Comparison of ENCODE assay signal across 23 cellular contexts in genomic region chr13:45433381-45433790, GRCh38. TPM values are rescaled to one million over a fixed set of nuclear protein-coding genes. Genes with fewer than 3 reads are reported as not detected.
DNase-seq lines count a peak whose midpoint lies in the region; ATAC-seq, FAIRE-seq and TF ChIP-seq lines count a peak whose summit lies in the region.
"Had no signal": no experiment of that assay in that cellular context is flagged by ENCODE, and none has a peak within 500 bp of the region (broad histone marks: within the 10 kb centered on the region; RNA-seq: fewer than 3 reads in every experiment).

No MANE protein-coding gene starts in this region.

- intact Hi-C loops in heart left ventricle (cut with DNase I) (no loop called here), HepG2 (cut with micrococcal nuclease; ENCODE audit: unreplicated experiment) (loop anchor here (1.0 kb wide), 1 partner anchor 15 kb away; the partner anchor contains the start of gene SLC25A30), gastrocnemius medialis (cut with DNase I; ENCODE audit: low total_unique reads) (no loop called here)

- H3K27me3 ChIP-seq in heart left ventricle: no peaks in the 10 kb centered on the region
- no peaks in the 10 kb centered on the region for H3K27me3 ChIP-seq in HepG2 (ENCODE audit: control insufficient read depth in 1 of 2, insufficient read depth in 2 of 2, low read length in 2 of 2)
- no peaks in the 10 kb centered on the region for H3K27me3 ChIP-seq in gastrocnemius medialis
- H3K27me3 ChIP-seq: BE2C had no signal

- WGBS in heart left ventricle, 4 donors: 36 to 50% (median 48%) methylated on average over 5 of the region's 5 CpGs
- WGBS in HepG2 (ENCODE audit: low lambda C conversion rate): 2% methylated on average over 5 of the region's 5 CpGs

- TF ChIP-seq CTCF in heart left ventricle (IDR thresholded peaks at IDR 0.05): no peak
- no peak for TF ChIP-seq CTCF in HepG2 (CRISPR knock-in tag; IDR thresholded peaks at IDR 0.05)
- no peak for TF ChIP-seq CTCF in gastrocnemius medialis (IDR thresholded peaks at IDR 0.05 in 4 of 5, conservative IDR thresholded peaks at IDR 0.05 in 1 of 5)

- TF ChIP-seq POLR2A in heart left ventricle (IDR thresholded peaks at IDR 0.05): no peak
- peak; percentile 39 to 54; a peak in 3 of 4 replicates for TF ChIP-seq POLR2A in HepG2 (IDR thresholded peaks at IDR 0.05; ENCODE audit: insufficient read depth in 1 of 2, low read depth in 2 of 2, low read length in 2 of 2)
- TF ChIP-seq POLR2A in gastrocnemius medialis (IDR thresholded peaks at IDR 0.05): no peak

- in situ Hi-C loops in SK-MEL-5 (cut with HindIII; ENCODE audit: low pct_unique_long_range_greater_than_20kb, low sequenced_read_pairs): no loop called here
- in situ Hi-C loops in HepG2 (cut with HindIII; ENCODE audit: extremely low pct_ligation_motif_present, low pct_unique_long_range_greater_than_20kb): no loop called here
- in situ Hi-C loops in gastrocnemius medialis (cut with MboI; ENCODE audit: low sequenced_read_pairs in 4 of 4): no loop called here

- H3K9me3 ChIP-seq in heart left ventricle: no peaks in the 10 kb centered on the region
- no peaks in the 10 kb centered on the region for H3K9me3 ChIP-seq in HepG2 (ENCODE audit: low read length)
- H3K9me3 ChIP-seq in gastrocnemius medialis: no peaks in the 10 kb centered on the region
- H3K9me3 ChIP-seq: BE2C had no signal

- no peaks in the 10 kb centered on the region for H3K36me3 ChIP-seq in heart left ventricle
- no peaks in the 10 kb centered on the region for H3K36me3 ChIP-seq in HepG2 (replicated peaks in 1 of 2; ENCODE audit: control insufficient read depth in 1 of 2, insufficient read depth in 2 of 2, low read length in 2 of 2)
- H3K36me3 ChIP-seq in gastrocnemius medialis: no peaks in the 10 kb centered on the region
- H3K36me3 ChIP-seq: BE2C had no signal

- peaks cover 0 to 6% (median 0%) of the 10 kb centered on the region in 12 donors for H3K4me1 ChIP-seq in heart left ventricle
- peaks cover 57% of the 10 kb centered on the region for H3K4me1 ChIP-seq in HepG2 (ENCODE audit: insufficient read depth, low read length)
- peaks cover 4 to 9% of the 10 kb centered on the region in 2 donors for H3K4me1 ChIP-seq in gastrocnemius medialis
- H3K4me1 ChIP-seq: BE2C had no signal

- no peak overlapping the region for H2AFZ ChIP-seq in HepG2 (ENCODE audit: low read length)

- no TSS peak for BruUV-seq in HepG2 (replicated peaks; lab: Mats Ljungman, UMichigan)

- POLR2A ChIA-PET in HepG2 (lab: Yijun Ruan, JAX): interaction anchor here (0.7 to 4.5 kb wide), 8 partner anchors 10 to 93 kb away, joined by 3 to 62 read pairs (median 20); partner anchors contain the start of genes COG3, SLC25A30 and TPT1

- no peak for TF ChIP-seq EP300 in HepG2 (IDR thresholded peaks at IDR 0.05; ENCODE audit: low read depth in 2 of 2, low read length in 2 of 2)
- no peak for TF ChIP-seq EP300 in HepG2 (CRISPR knock-in tag; IDR thresholded peaks at IDR 0.05; ENCODE audit: borderline replicate concordance)

- peak overlapping the region; percentile 45 for H3K9ac ChIP-seq in HepG2 (ENCODE audit: insufficient read depth, low read depth, low read length)

- CTCF ChIA-PET in HepG2 (lab: Yijun Ruan, JAX; ENCODE audit: low intra/inter-chr PET ratio, low total read pairs): no interaction called here

- peak overlapping the region; percentile 78 for H3K4me2 ChIP-seq in HepG2 (ENCODE audit: low read depth, low read length)

- no peaks in the 10 kb centered on the region for H3K79me2 ChIP-seq in HepG2 (ENCODE audit: insufficient read depth, low read length)

- TF ChIP-seq RAD21 in HepG2 (CRISPR knock-in tag; IDR thresholded peaks at IDR 0.05): no peak

- no peak for FAIRE-seq in HepG2 (lab: Jason Lieb, UNC)
- FAIRE-seq: endothelial cell of umbilical vein, G401.6 had no signal

- no peaks in the 10 kb centered on the region for H4K20me1 ChIP-seq in HepG2 (ENCODE audit: insufficient read depth, low read length)

- ATAC-seq in heart left ventricle (peak; percentile 79 to 89 (median 86)), HepG2 (peak; percentile 75), gastrocnemius medialis (peak; percentile 86 to 97), GM19324 (IDR thresholded peaks at IDR 0.05; ENCODE audit: low FRiP score, unreplicated experiment) (no peak)

- H3K4me3 ChIP-seq in heart left ventricle (no peak overlapping the region), HepG2 (replicated peaks in 1 of 3; ENCODE audit: insufficient read depth in 1 of 3, low read depth in 2 of 3, low read length in 3 of 3) (peak overlapping the region; percentile 24 to 42 (median 40); a peak in 5 of 6 replicates), gastrocnemius medialis (no peak overlapping the region)

- H3K27ac ChIP-seq in heart left ventricle: peak overlapping the region; percentile 34 to 87 (median 64)
- peak overlapping the region; percentile 71 for H3K27ac ChIP-seq in HepG2 (ENCODE audit: extremely low read length, insufficient read depth, low read length)
- H3K27ac ChIP-seq in gastrocnemius medialis: peak overlapping the region; percentile 75 to 87 (median 81)

- DNase-seq in SK-MEL-5 (ENCODE audit: low read depth, low spot score): peak; percentile 30
- DNase-seq in heart left ventricle: no peak
- DNase-seq in HepG2 (ENCODE audit: low spot score): peak; percentile 40
- no peak for DNase-seq in gastrocnemius medialis
- DNase-seq in stimulated activated naive CD4-positive, alpha-beta T cell (lab: John Stamatoyannopoulos, UW): no peak
- DNase-seq in SW480 (ENCODE audit: low spot score): no peak
- DNase-seq in HCEC 1CT: no peak
- DNase-seq: ACHN; activated CD4-positive, alpha-beta T cell treated with anti-CD3 and anti-CD28 coated beads, Interleukin-2, amount 10 ng/mL, durations not matched to agents 7 days and 5 days; activated gamma-delta T cell; activated T-cell treated with anti-CD3 and anti-CD28 coated beads, Interleukin-2, amount 50 U/mL, for 24 hours; BE2C; IMR-90; naive B cell; NCI-H1105; NCI-H1930; NCI-H524 treated with DMSO at 0.1 percent for 48 hours; occipital lobe; stimulated activated CD4-positive, alpha-beta T cell treated with anti-CD3 and anti-CD28 coated beads, Interleukin-2, amount 100 ng/mL, for 48 hours; T-helper 9 cell had no signal

RNA-seq across cellular contexts. Expression of gene SLC25A30, which starts 15.2 kb away (rescaled TPM):
- total RNA-seq in SK-MEL-5 (2014; rRNA removed; shearing (Covaris generic)): 14.7 and 14.9 TPM in 2 replicates
- polyA plus RNA-seq in SK-MEL-5 (2015; cell fraction: cytosol; rRNA removed): 19.1 and 20.6 TPM in 2 replicates
- polyA plus RNA-seq in SK-MEL-5 (2015; cell fraction: nucleus; rRNA removed): 12.7 and 18.2 TPM in 2 replicates
- 100 to 1,000 TPM in 6 of 9 donors, 10 to 100 TPM in 3; 56.9 to 208 (median 128) TPM for total RNA-seq in heart left ventricle
- polyA plus RNA-seq in heart left ventricle: 10 to 100 TPM; 27.9 to 51.6 TPM
- total RNA-seq in HepG2 (2016; rRNA removed; fragmentation: Illumina TruSeq; extraction: Trizol): 22.5 and 51.1 TPM in 2 replicates
- 19.7 and 21.5 TPM in 2 replicates for total RNA-seq in HepG2 (2016; cell fraction: cytosol; rRNA removed; fragmentation: Illumina TruSeq; extraction: Trizol; ENCODE audit: low read depth)
- 23.8 and 44.2 TPM in 2 replicates for total RNA-seq in HepG2 (2016; cell fraction: insoluble cytoplasmic fraction; rRNA removed; fragmentation: Illumina TruSeq; extraction: Trizol)
- 31.3 and 31.8 TPM in 2 replicates for total RNA-seq in HepG2 (2016; cell fraction: membrane; rRNA removed; fragmentation: Illumina TruSeq; extraction: Trizol)
- 20.6 and 22.5 TPM in 2 replicates for total RNA-seq in HepG2 (2016; cell fraction: nucleus; rRNA removed; fragmentation: Illumina TruSeq; extraction: Trizol)
- 19.6 and 19.9 TPM in 2 replicates for polyA plus RNA-seq in HepG2 (2011; rRNA removed)
- 13.8 and 15.3 TPM in 2 replicates for polyA plus RNA-seq in HepG2 (2011; cell fraction: cytosol; rRNA removed)
- 14.3 and 16.7 TPM in 2 replicates for polyA plus RNA-seq in HepG2 (2011; cell fraction: nucleus; rRNA removed)
- polyA plus RNA-seq in HepG2 (2012): 19.1 and 23.4 TPM in 2 replicates
- 5.3 and 5.9 TPM in 2 replicates for polyA plus RNA-seq in HepG2 (2016; cell fraction: cytosol; fragmentation: Illumina TruSeq; extraction: Trizol; ENCODE audit: low read depth)
- polyA plus RNA-seq in HepG2 (2016; cell fraction: insoluble cytoplasmic fraction; fragmentation: Illumina TruSeq; extraction: Trizol; ENCODE audit: low read depth): 38.7 and 39.7 TPM in 2 replicates
- polyA plus RNA-seq in HepG2 (2016; cell fraction: membrane; fragmentation: Illumina TruSeq; extraction: Trizol; ENCODE audit: low read depth): 10.5 and 13.7 TPM in 2 replicates
- 32.3 and 39.0 TPM in 2 replicates for polyA plus RNA-seq in HepG2 (2016; cell fraction: nucleus; fragmentation: Illumina TruSeq; extraction: Trizol; ENCODE audit: insufficient read depth, low read depth)
- 8.8 and 61.2 TPM in 2 replicates for polyA minus RNA-seq in HepG2 (2011; rRNA and poly(A)+ RNA removed; ENCODE audit: low replicate concordance)
- polyA minus RNA-seq in HepG2 (2011; cell fraction: cytosol; rRNA and poly(A)+ RNA removed): 24.5 and 28.9 TPM in 2 replicates
- 27.6 and 30.8 TPM in 2 replicates for polyA minus RNA-seq in HepG2 (2011; cell fraction: nucleus; rRNA and poly(A)+ RNA removed)
- 10 to 100 TPM in 3 of 4 donors, 1 to 10 TPM in 1; 4.2 to 27.1 (median 14.6) TPM for total RNA-seq in gastrocnemius medialis

RNA-seq across cellular contexts. Expression of gene COG3, which starts 31.4 kb away (rescaled TPM):
- total RNA-seq in SK-MEL-5 (2014; rRNA removed; shearing (Covaris generic)): 37.8 and 39.2 TPM in 2 replicates
- 21.9 and 30.3 TPM in 2 replicates for polyA plus RNA-seq in SK-MEL-5 (2015; cell fraction: cytosol; rRNA removed)
- polyA plus RNA-seq in SK-MEL-5 (2015; cell fraction: nucleus; rRNA removed): 72.8 and 93.5 TPM in 2 replicates
- total RNA-seq in heart left ventricle: 10 to 100 TPM; 12.6 to 23.1 (median 15.5) TPM
- polyA plus RNA-seq in heart left ventricle: 10 to 100 TPM in 1 of 2 donors, 1 to 10 TPM in 1; 7.7 to 15.2 TPM
- 47.5 and 47.8 TPM in 2 replicates for total RNA-seq in HepG2 (2016; rRNA removed; fragmentation: Illumina TruSeq; extraction: Trizol)
- 17.3 and 20.1 TPM in 2 replicates for total RNA-seq in HepG2 (2016; cell fraction: cytosol; rRNA removed; fragmentation: Illumina TruSeq; extraction: Trizol; ENCODE audit: low read depth)
- 44.5 and 51.8 TPM in 2 replicates for total RNA-seq in HepG2 (2016; cell fraction: insoluble cytoplasmic fraction; rRNA removed; fragmentation: Illumina TruSeq; extraction: Trizol)
- 19.7 and 24.1 TPM in 2 replicates for total RNA-seq in HepG2 (2016; cell fraction: membrane; rRNA removed; fragmentation: Illumina TruSeq; extraction: Trizol)
- 55.8 and 65.6 TPM in 2 replicates for total RNA-seq in HepG2 (2016; cell fraction: nucleus; rRNA removed; fragmentation: Illumina TruSeq; extraction: Trizol)
- polyA plus RNA-seq in HepG2 (2011; rRNA removed): 32.8 and 37.8 TPM in 2 replicates
- polyA plus RNA-seq in HepG2 (2011; cell fraction: cytosol; rRNA removed): 20.8 and 21.9 TPM in 2 replicates
- polyA plus RNA-seq in HepG2 (2011; cell fraction: nucleus; rRNA removed): 65.3 and 69.9 TPM in 2 replicates
- polyA plus RNA-seq in HepG2 (2012): 20.1 and 22.7 TPM in 2 replicates
- 15.4 and 15.5 TPM in 2 replicates for polyA plus RNA-seq in HepG2 (2016; cell fraction: cytosol; fragmentation: Illumina TruSeq; extraction: Trizol; ENCODE audit: low read depth)
- polyA plus RNA-seq in HepG2 (2016; cell fraction: insoluble cytoplasmic fraction; fragmentation: Illumina TruSeq; extraction: Trizol; ENCODE audit: low read depth): 33.1 and 38.8 TPM in 2 replicates
- 11.9 and 12.6 TPM in 2 replicates for polyA plus RNA-seq in HepG2 (2016; cell fraction: membrane; fragmentation: Illumina TruSeq; extraction: Trizol; ENCODE audit: low read depth)
- polyA plus RNA-seq in HepG2 (2016; cell fraction: nucleus; fragmentation: Illumina TruSeq; extraction: Trizol; ENCODE audit: insufficient read depth, low read depth): 54.6 and 64.4 TPM in 2 replicates
- 9.0 and 51.6 TPM in 2 replicates for polyA minus RNA-seq in HepG2 (2011; rRNA and poly(A)+ RNA removed; ENCODE audit: low replicate concordance)
- 18.4 and 20.6 TPM in 2 replicates for polyA minus RNA-seq in HepG2 (2011; cell fraction: cytosol; rRNA and poly(A)+ RNA removed)
- 168 and 170 TPM in 2 replicates for polyA minus RNA-seq in HepG2 (2011; cell fraction: nucleus; rRNA and poly(A)+ RNA removed)
- 10 to 100 TPM; 10.4 to 20.3 (median 17.8) TPM for total RNA-seq in gastrocnemius medialis

Comparison
In these comparisons a context has a peak if more than half of its experiments do, and no peak if none do; other contexts are left out.
1. DNase-seq: peak in SK-MEL-5 (single experiment) and HepG2 (single experiment); none in heart left ventricle (0 of 5), gastrocnemius medialis (0 of 2), stimulated activated naive CD4-positive, alpha-beta T cell (0 of 6), SW480 (single experiment) and HCEC 1CT (single experiment).
2. H3K4me3 ChIP-seq: peak in HepG2 (3 of 3); none in heart left ventricle (0 of 12) and gastrocnemius medialis (0 of 4).
3. POLR2A ChIP-seq: peak in HepG2 (2 of 2); none in heart left ventricle (0 of 2) and gastrocnemius medialis (0 of 2).
4. Peak in every context shown above with its lines, with median percentiles within 50 percentile points of each other: H3K27ac ChIP-seq.